8 cellular contexts compared by ENCODE assay signal in genomic region chr12:47276253-47277070, GRCh38.
DNase-seq lines count a peak whose midpoint lies in the region; ATAC-seq and TF ChIP-seq lines count a peak whose summit lies in the region.

No MANE protein-coding gene starts in this region.

- in situ Hi-C loops in mammary epithelial cell (cut with MboI; ENCODE audit: low sequenced_read_pairs in 2 of 2): loop anchor here in 1 of 2 donors (25.0 kb wide), 1 partner anchor 189 kb away; the partner anchor contains the start of genes AMIGO2 and PCED1B

- BruUV-seq in mammary epithelial cell (replicated peaks; lab: Mats Ljungman, UMichigan): TSS peak; percentile 27

- H3K27ac ChIP-seq in RWPE2 (ENCODE audit: poor library complexity, severe bottlenecking): peak overlapping the region; percentile 100
- H3K27ac ChIP-seq in mammary epithelial cell (ENCODE audit: insufficient read depth, low read depth, low read length): peak overlapping the region; percentile 96
- peak overlapping the region; percentile 67 to 76 for H3K27ac ChIP-seq in mucosa of rectum (ENCODE audit: low read depth in 2 of 2, low read length in 2 of 2)

- H3K9me3 ChIP-seq in RWPE2 (ENCODE audit: severe bottlenecking): no peaks in the 10 kb centered on the region
- H3K9me3 ChIP-seq in mammary epithelial cell (replicated peaks; ENCODE audit: insufficient read depth, low read length): no peaks in the 10 kb centered on the region
- no peaks in the 10 kb centered on the region for H3K9me3 ChIP-seq in mucosa of rectum (ENCODE audit: control insufficient read depth in 2 of 2, low read length in 2 of 2)

- H3K4me2 ChIP-seq in mammary epithelial cell (ENCODE audit: insufficient read depth, low read depth, low read length): peak overlapping the region; percentile 21

- no peaks in the 10 kb centered on the region for H3K79me2 ChIP-seq in mammary epithelial cell (ENCODE audit: insufficient read depth, low read length)

- TF ChIP-seq CTCF in RWPE2 (IDR thresholded peaks at IDR 0.05; ENCODE audit: poor library complexity, severe bottlenecking) (no peak), mammary epithelial cell (conservative IDR thresholded peaks at IDR 0.05 in 1 of 2, IDR thresholded peaks at IDR 0.05 in 1 of 2; ENCODE audit: extremely low read depth in 1 of 2, insufficient read depth in 1 of 2, low read depth in 1 of 2, low read length in 2 of 2) (no peak)

- H3K36me3 ChIP-seq in RWPE2 (ENCODE audit: low read depth) (no peaks in the 10 kb centered on the region), mammary epithelial cell (ENCODE audit: insufficient read depth, low read length) (no peaks in the 10 kb centered on the region), mucosa of rectum (ENCODE audit: control insufficient read depth in 2 of 2, insufficient read depth in 2 of 2, low read length in 2 of 2) (no peaks in the 10 kb centered on the region)

- H3K4me1 ChIP-seq in RWPE2 (ENCODE audit: insufficient read depth, poor library complexity, severe bottlenecking) (peaks cover 64% of the 10 kb centered on the region), mammary epithelial cell (ENCODE audit: insufficient read depth, low read length) (peaks cover 71% of the 10 kb centered on the region), mucosa of rectum (ENCODE audit: control insufficient read depth in 2 of 2, insufficient read depth in 2 of 2, low read length in 2 of 2) (peaks cover 16 to 24% of the 10 kb centered on the region in 2 donors)

- H3K4me3 ChIP-seq in RWPE2 (ENCODE audit: severe bottlenecking) (no peak overlapping the region), mammary epithelial cell (replicated peaks in 1 of 3; ENCODE audit: insufficient read depth in 1 of 3, low read depth in 2 of 3, low read length in 3 of 3) (no peak overlapping the region), mucosa of rectum (ENCODE audit: low read length in 2 of 2) (peak overlapping the region in 1 of 2 donors; percentile 18)

- CTCF ChIA-PET in mammary epithelial cell (lab: Charles Lee; ENCODE audit: low non-redundant PET): interaction anchor here (0.6 to 0.8 kb wide), 2 partner anchors 132 to 383 kb away, joined by 3 read pairs; no protein-coding TSS in a partner anchor

- WGBS in mammary epithelial cell (ENCODE audit: low coverage, missing lambda C conversion rate): 80% methylated on average over 8 of the region's 8 CpGs

- H2AFZ ChIP-seq in mammary epithelial cell (ENCODE audit: low read depth, low read length): peak overlapping the region; percentile 4

- ATAC-seq in GM19438 (IDR thresholded peaks at IDR 0.05; ENCODE audit: low read depth, unreplicated experiment) (peak; percentile 92), HG03442 (IDR thresholded peaks at IDR 0.05; ENCODE audit: unreplicated experiment) (peak; percentile 76), RWPE2 (ENCODE audit: low read depth) (peak; percentile 74)

- H4K20me1 ChIP-seq in mammary epithelial cell (ENCODE audit: insufficient read depth, low read length): no peaks in the 10 kb centered on the region

- dilution Hi-C loops in mammary epithelial cell (cut with HindIII; ENCODE audit: low sequenced_read_pairs): no loop called here

- peak; percentile 78 for DNase-seq in DMS53 treated with DMSO at 0.1 percent for 48 hours (lab: John Stamatoyannopoulos, UW; ENCODE audit: unreplicated experiment)
- peak; percentile 64 for DNase-seq in RWPE2 (ENCODE audit: low spot score)
- DNase-seq in mammary epithelial cell: peak; percentile 91
- no peak for DNase-seq in NCI-H1694 (lab: John Stamatoyannopoulos, UW)
- DNase-seq in NCI-H2171 treated with DMSO at 0.1 percent for 48 hours (lab: John Stamatoyannopoulos, UW): no peak

- H3K27me3 ChIP-seq in RWPE2 (ENCODE audit: insufficient read depth, poor library complexity, severe bottlenecking) (no peaks in the 10 kb centered on the region), mammary epithelial cell (ENCODE audit: insufficient read depth, low read length) (no peaks in the 10 kb centered on the region), mucosa of rectum (ENCODE audit: control insufficient read depth in 2 of 2, insufficient read depth in 2 of 2, low read length in 2 of 2) (no peaks in the 10 kb centered on the region)

- intact Hi-C loops in mammary epithelial cell (cut with micrococcal nuclease): no loop called here

- H3K9ac ChIP-seq in mammary epithelial cell (ENCODE audit: insufficient read depth, low read length) (peak overlapping the region; percentile 48), mucosa of rectum (ENCODE audit: low read depth in 1 of 2, low read length in 2 of 2) (no peak overlapping the region)

Comparison
In these comparisons a context has a peak if more than half of its experiments do, and no peak if none do; other contexts are left out.
1. DNase-seq: peak in DMS53 treated with DMSO at 0.1 percent for 48 hours (single experiment), RWPE2 (single experiment) and mammary epithelial cell (single experiment); none in NCI-H1694 (single experiment) and NCI-H2171 treated with DMSO at 0.1 percent for 48 hours (single experiment).
2. Peak in every context shown above with its lines, with median percentiles within 50 percentile points of each other: ATAC-seq and H3K27ac ChIP-seq.